ENCODE assay signal across 15 cellular contexts in genomic region chr10:47287805-47288204, GRCh38. TPM values are rescaled to one million over a fixed set of nuclear protein-coding genes. Genes with fewer than 3 reads are reported as not detected.
A peak's percentile ranks its signal among the peaks of the same experiment; 100 is the strongest.
DNase-seq lines count a peak whose midpoint lies in the region; TF ChIP-seq lines count a peak whose summit lies in the region.
"Had no signal": no experiment of that assay in that cellular context is flagged by ENCODE, and none has a peak within 500 bp of the region (broad histone marks: within the 10 kb centered on the region; RNA-seq: fewer than 3 reads in every experiment).

No MANE protein-coding gene starts in this region.

- CTCF ChIA-PET in activated CD4-positive, alpha-beta memory T cell treated with anti-CD3 and anti-CD28 coated beads, Interleukin-2, amount 10 ng/mL, durations not matched to agents 7 days and 5 days (lab: Charles Lee) = no interaction called here
- CTCF ChIA-PET in activated CD4-positive, alpha-beta memory T cell treated with anti-CD3 and anti-CD28 coated beads for 36 hours (lab: Charles Lee) = interaction anchor here (2.7 kb wide), 1 partner anchor 240 kb away, joined by 12 read pairs; no protein-coding TSS in a partner anchor

- H3K9me3 Mint-ChIP-seq in activated CD4-positive, alpha-beta memory T cell treated with anti-CD3 and anti-CD28 coated beads, Interleukin-2, amount 10 ng/mL, durations not matched to agents 7 days and 5 days = no peaks in the 10 kb centered on the region
- no peaks in the 10 kb centered on the region for H3K9me3 Mint-ChIP-seq in activated CD4-positive, alpha-beta memory T cell treated with anti-CD3 and anti-CD28 coated beads for 36 hours
- H3K9me3 Mint-ChIP-seq in osteocyte (ENCODE audit: unreplicated experiment) (no peaks in the 10 kb centered on the region), endothelial cell (ENCODE audit: unreplicated experiment) (no peaks in the 10 kb centered on the region)
- H3K9me3 Mint-ChIP-seq: IgD-negative memory B cell had no signal

- H3K9me3 ChIP-seq in right atrium auricular region = no peaks in the 10 kb centered on the region
- H3K9me3 ChIP-seq: BLaER1 had no signal

- no peaks in the 10 kb centered on the region for H3K36me3 Mint-ChIP-seq in activated CD4-positive, alpha-beta memory T cell treated with anti-CD3 and anti-CD28 coated beads, Interleukin-2, amount 10 ng/mL, durations not matched to agents 7 days and 5 days (ENCODE audit: low read depth)
- no peaks in the 10 kb centered on the region for H3K36me3 Mint-ChIP-seq in activated CD4-positive, alpha-beta memory T cell treated with anti-CD3 and anti-CD28 coated beads for 36 hours
- H3K36me3 Mint-ChIP-seq in osteocyte (ENCODE audit: unreplicated experiment) (no peaks in the 10 kb centered on the region), endothelial cell (ENCODE audit: low read depth, unreplicated experiment) (no peaks in the 10 kb centered on the region)
- H3K36me3 Mint-ChIP-seq: IgD-negative memory B cell had no signal

- H3K4me3 ChIP-seq in right atrium auricular region = no peak overlapping the region
- H3K4me3 ChIP-seq: BLaER1, GM12878, GM23248 had no signal

- peaks cover 0 to 18% of the 10 kb centered on the region in 2 donors for H3K4me1 ChIP-seq in right atrium auricular region

- H3K27ac Mint-ChIP-seq in activated CD4-positive, alpha-beta memory T cell treated with anti-CD3 and anti-CD28 coated beads, Interleukin-2, amount 10 ng/mL, durations not matched to agents 7 days and 5 days = no peak overlapping the region
- H3K27ac Mint-ChIP-seq in activated CD4-positive, alpha-beta memory T cell treated with anti-CD3 and anti-CD28 coated beads for 36 hours = no peak overlapping the region
- H3K27ac Mint-ChIP-seq in osteocyte (ENCODE audit: unreplicated experiment) = no peak overlapping the region
- no peak overlapping the region for H3K27ac Mint-ChIP-seq in endothelial cell (ENCODE audit: unreplicated experiment)
- H3K27ac Mint-ChIP-seq: IgD-negative memory B cell had no signal

- POLR2A ChIA-PET in activated CD4-positive, alpha-beta memory T cell treated with anti-CD3 and anti-CD28 coated beads, Interleukin-2, amount 10 ng/mL, durations not matched to agents 7 days and 5 days (lab: Charles Lee) = no interaction called here
- POLR2A ChIA-PET in activated CD4-positive, alpha-beta memory T cell treated with anti-CD3 and anti-CD28 coated beads for 36 hours (lab: Charles Lee) = no interaction called here

- H3K27ac ChIP-seq in right atrium auricular region = no peak overlapping the region
- H3K27ac ChIP-seq: 22Rv1, GM23248 had no signal

- no peak overlapping the region for H3K4me3 Mint-ChIP-seq in activated CD4-positive, alpha-beta memory T cell treated with anti-CD3 and anti-CD28 coated beads, Interleukin-2, amount 10 ng/mL, durations not matched to agents 7 days and 5 days
- H3K4me3 Mint-ChIP-seq in activated CD4-positive, alpha-beta memory T cell treated with anti-CD3 and anti-CD28 coated beads for 36 hours = no peak overlapping the region
- H3K4me3 Mint-ChIP-seq in osteocyte (ENCODE audit: unreplicated experiment) = no peak overlapping the region
- H3K4me3 Mint-ChIP-seq in endothelial cell (ENCODE audit: unreplicated experiment) = no peak overlapping the region
- H3K4me3 Mint-ChIP-seq: IgD-negative memory B cell had no signal

- intact Hi-C loops in activated CD4-positive, alpha-beta memory T cell treated with anti-CD3 and anti-CD28 coated beads for 36 hours (cut with micrococcal nuclease) = no loop called here
- intact Hi-C loops in cardiac septum (cut with DNase I) = no loop called here

- TF ChIP-seq CTCF in right atrium auricular region (IDR thresholded peaks at IDR 0.05) (no peak), osteocyte (IDR thresholded peaks at IDR 0.05) (no peak), endothelial cell (IDR thresholded peaks at IDR 0.05; ENCODE audit: unreplicated experiment) (no peak)

- H3K4me1 Mint-ChIP-seq in activated CD4-positive, alpha-beta memory T cell treated with anti-CD3 and anti-CD28 coated beads, Interleukin-2, amount 10 ng/mL, durations not matched to agents 7 days and 5 days = peaks cover 18% of the 10 kb centered on the region
- H3K4me1 Mint-ChIP-seq in activated CD4-positive, alpha-beta memory T cell treated with anti-CD3 and anti-CD28 coated beads for 36 hours (ENCODE audit: low read depth) = peaks cover 22% of the 10 kb centered on the region
- H3K4me1 Mint-ChIP-seq in osteocyte (ENCODE audit: unreplicated experiment) (no peaks in the 10 kb centered on the region), endothelial cell (ENCODE audit: unreplicated experiment) (peaks cover 17% of the 10 kb centered on the region)

- no peaks in the 10 kb centered on the region for H3K27me3 ChIP-seq in right atrium auricular region
- H3K27me3 ChIP-seq: BLaER1 had no signal

- H3K27me3 Mint-ChIP-seq in activated CD4-positive, alpha-beta memory T cell treated with anti-CD3 and anti-CD28 coated beads, Interleukin-2, amount 10 ng/mL, durations not matched to agents 7 days and 5 days = no peaks in the 10 kb centered on the region
- no peaks in the 10 kb centered on the region for H3K27me3 Mint-ChIP-seq in activated CD4-positive, alpha-beta memory T cell treated with anti-CD3 and anti-CD28 coated beads for 36 hours
- H3K27me3 Mint-ChIP-seq in osteocyte (ENCODE audit: unreplicated experiment) (peaks cover 24% of the 10 kb centered on the region), endothelial cell (ENCODE audit: unreplicated experiment) (peaks cover 11% of the 10 kb centered on the region)

- DNase-seq in activated CD4-positive, alpha-beta memory T cell treated with anti-CD3 and anti-CD28 coated beads, Interleukin-2, amount 10 ng/mL, durations not matched to agents 7 days and 5 days = peak; percentile 1
- no peak for DNase-seq in activated CD4-positive, alpha-beta memory T cell treated with anti-CD3 and anti-CD28 coated beads for 36 hours
- DNase-seq in right atrium auricular region (ENCODE audit: low spot score) (peak; percentile 23), cardiac septum (ENCODE audit: low spot score) (no peak), osteocyte (ENCODE audit: extremely low spot score, unreplicated experiment) (peak; percentile 71), endothelial cell (ENCODE audit: low spot score) (no peak)
- DNase-seq in stimulated activated CD4-positive, alpha-beta T cell treated with anti-CD3 and anti-CD28 coated beads, Interleukin-4, amount 100 ng/mL, for 4 hours = no peak
- DNase-seq: GM23248 had no signal

- no peaks in the 10 kb centered on the region for H3K36me3 ChIP-seq in right atrium auricular region
- H3K36me3 ChIP-seq: BLaER1 had no signal

RNA-seq across cellular contexts. Expression of gene GDF10, which starts 12.2 kb away (rescaled TPM):
- total RNA-seq in activated CD4-positive, alpha-beta memory T cell treated with anti-CD3 and anti-CD28 coated beads, Interleukin-2, amount 10 ng/mL, durations not matched to agents 7 days and 5 days = not detected
- total RNA-seq in activated CD4-positive, alpha-beta memory T cell treated with anti-CD3 and anti-CD28 coated beads for 36 hours = under 1 TPM; 0.50 to 0.56 TPM
- total RNA-seq in right atrium auricular region (1 to 10 TPM in 1 of 2 donors, under 1 TPM in 1; 0.63 to 1.9 TPM), cardiac septum (1.7 TPM), osteocyte (not detected in 2 replicates), endothelial cell (ENCODE audit: unreplicated experiment) (0.74 TPM)
- total RNA-seq: G401, GM12878, HT-29 had no signal

RNA-seq across cellular contexts. Expression of gene GDF2, which starts 34.4 kb away (rescaled TPM):
- total RNA-seq in activated CD4-positive, alpha-beta memory T cell treated with anti-CD3 and anti-CD28 coated beads, Interleukin-2, amount 10 ng/mL, durations not matched to agents 7 days and 5 days = not detected
- total RNA-seq in activated CD4-positive, alpha-beta memory T cell treated with anti-CD3 and anti-CD28 coated beads for 36 hours = not detected
- under 1 TPM in 1 of 2 donors, not detected in 1; 0.16 TPM for total RNA-seq in right atrium auricular region
- total RNA-seq in cardiac septum = not detected
- total RNA-seq in osteocyte = not detected in 2 replicates
- total RNA-seq in endothelial cell (ENCODE audit: unreplicated experiment) = not detected
- total RNA-seq: A673, G401, GM12878, GM23248, HT-29 had no signal

Comparison
In these comparisons a context has a peak if more than half of its experiments do, and no peak if none do; other contexts are left out.
1. DNase-seq: peak in activated CD4-positive, alpha-beta memory T cell treated with anti-CD3 and anti-CD28 coated beads, Interleukin-2, amount 10 ng/mL, durations not matched to agents 7 days and 5 days (single experiment), right atrium auricular region (single experiment) and osteocyte (single experiment); none in activated CD4-positive, alpha-beta memory T cell treated with anti-CD3 and anti-CD28 coated beads for 36 hours (single experiment), cardiac septum (single experiment), endothelial cell (single experiment) and stimulated activated CD4-positive, alpha-beta T cell treated with anti-CD3 and anti-CD28 coated beads, Interleukin-4, amount 100 ng/mL, for 4 hours (0 of 2).